22 cellular contexts compared by ENCODE assay signal in the genomic region with DNA sequence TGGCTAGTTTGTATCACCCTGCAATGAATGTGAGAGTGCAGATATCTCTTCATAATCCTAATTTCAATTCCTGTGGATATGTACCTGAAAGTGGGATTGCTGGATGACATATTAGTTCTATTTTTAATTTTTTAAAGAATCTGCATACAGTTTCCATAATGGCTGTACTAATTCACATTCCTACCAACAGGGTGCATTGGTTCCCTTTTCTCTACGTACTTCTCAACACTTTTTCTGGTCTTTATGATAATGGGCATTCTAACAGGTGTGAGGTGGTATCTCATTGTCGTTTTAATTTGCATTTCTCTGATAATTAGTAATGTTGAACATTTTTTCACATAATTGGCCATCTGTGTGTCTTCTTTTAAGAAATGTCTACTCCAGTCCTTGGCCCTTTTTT.
DNase-seq lines count a peak whose midpoint lies in the region; ATAC-seq, FAIRE-seq and TF ChIP-seq lines count a peak whose summit lies in the region.
"Had no signal": no experiment of that assay in that cellular context is flagged by ENCODE, and none has a peak within 500 bp of the region (broad histone marks: within the 10 kb centered on the region; RNA-seq: fewer than 3 reads in every experiment).

No MANE protein-coding gene starts in this region.

- peak; percentile 9 for TF ChIP-seq CTCF in AG09319 (IDR thresholded peaks at IDR 0.05; ENCODE audit: low read depth, low read length)
- TF ChIP-seq CTCF in GM23338 (conservative IDR thresholded peaks at IDR 0.05; ENCODE audit: low read depth in 2 of 2) = peak; percentile 48 to 64
- peak; percentile 49 for TF ChIP-seq CTCF in glutamatergic neuron (IDR thresholded peaks at IDR 0.05; ENCODE audit: partially characterized antibody, unreplicated experiment)
- TF ChIP-seq CTCF in GM10248 (IDR thresholded peaks at IDR 0.05; ENCODE audit: control extremely low read depth, extremely low read depth, low read depth, missing control alignments) = no peak

- H3K36me3 Mint-ChIP-seq in GM23338 (ENCODE audit: low read depth) = no peaks in the 10 kb centered on the region
- no peaks in the 10 kb centered on the region for H3K36me3 Mint-ChIP-seq in glutamatergic neuron (ENCODE audit: unreplicated experiment)
- H3K36me3 Mint-ChIP-seq: activated CD4-positive, alpha-beta memory T cell treated with anti-CD3 and anti-CD28 coated beads for 36 hours; activated naive CD8-positive, alpha-beta T cell treated with anti-CD3 and anti-CD28 coated beads for 36 hours; naive thymus-derived CD4-positive, alpha-beta T cell had no signal

- no peak for FAIRE-seq in GM12891 (lab: Jason Lieb, UNC)

- no peaks in the 10 kb centered on the region for H3K27me3 ChIP-seq in GM23338 (ENCODE audit: insufficient read depth)
- H3K27me3 ChIP-seq in MG63 = no peaks in the 10 kb centered on the region
- H3K27me3 ChIP-seq: cardiac muscle cell had no signal

- H3K36me3 ChIP-seq in GM23338 (ENCODE audit: insufficient read depth) (no peaks in the 10 kb centered on the region), MG63 (no peaks in the 10 kb centered on the region)
- H3K36me3 ChIP-seq: cardiac muscle cell, lower lobe of right lung had no signal

- H3K4me3 Mint-ChIP-seq in GM23338 (no peak overlapping the region), glutamatergic neuron (ENCODE audit: unreplicated experiment) (no peak overlapping the region)
- H3K4me3 Mint-ChIP-seq: activated CD4-positive, alpha-beta memory T cell treated with anti-CD3 and anti-CD28 coated beads for 36 hours; activated naive CD8-positive, alpha-beta T cell treated with anti-CD3 and anti-CD28 coated beads for 36 hours; effector memory CD8-positive, alpha-beta T cell; naive thymus-derived CD4-positive, alpha-beta T cell had no signal

- no peaks in the 10 kb centered on the region for H3K4me1 ChIP-seq in GM23338 (ENCODE audit: insufficient read depth)
- H3K4me1 ChIP-seq: lower lobe of right lung had no signal

- no peaks in the 10 kb centered on the region; the same call in 2 of the 3 replicates for H3K9me3 Mint-ChIP-seq in GM23338
- H3K9me3 Mint-ChIP-seq in glutamatergic neuron (ENCODE audit: unreplicated experiment) = no peaks in the 10 kb centered on the region

- no peak for DNase-seq in AG09319 (ENCODE audit: extremely low read depth, low read depth)
- peak; percentile 34 for DNase-seq in GM23338 (ENCODE audit: low spot score)
- DNase-seq in SK-MEL-5 (ENCODE audit: low read depth, low spot score) = peak; percentile 24
- no peak for DNase-seq in glutamatergic neuron
- DNase-seq in GM12891 (ENCODE audit: insufficient read length, low spot score) = no peak
- no peak for DNase-seq in GM10248 (ENCODE audit: extremely low spot score)
- no peak for DNase-seq in MG63
- no peak for DNase-seq in NCI-H1105 (lab: John Stamatoyannopoulos, UW)
- DNase-seq: activated CD4-positive, alpha-beta memory T cell treated with anti-CD3 and anti-CD28 coated beads for 36 hours; activated naive CD8-positive, alpha-beta T cell treated with anti-CD3 and anti-CD28 coated beads for 36 hours; activated T-cell treated with anti-CD3 and anti-CD28 coated beads, Interleukin-2, amount 50 U/mL, for 48 hours; DMS153; effector memory CD8-positive, alpha-beta T cell; lower lobe of right lung; naive thymus-derived CD4-positive, alpha-beta T cell; NCI-H2029 treated with DMSO at 0.1 percent for 48 hours; OCI-M1; stimulated activated CD4-positive, alpha-beta T cell treated with anti-CD3 and anti-CD28 coated beads, Interleukin-15, amount 100 ng/mL, for 24 hours; substantia nigra had no signal

- no peak for ATAC-seq in GM23338
- ATAC-seq: effector memory CD8-positive, alpha-beta T cell; lower lobe of right lung; naive thymus-derived CD4-positive, alpha-beta T cell had no signal

- no peak overlapping the region for H3K4me2 ChIP-seq in GM23338

- no peaks in the 10 kb centered on the region; the same call in 2 of the 3 replicates for H3K4me1 Mint-ChIP-seq in GM23338
- H3K4me1 Mint-ChIP-seq in glutamatergic neuron (ENCODE audit: low read depth, unreplicated experiment) = no peaks in the 10 kb centered on the region
- H3K4me1 Mint-ChIP-seq: activated naive CD8-positive, alpha-beta T cell treated with anti-CD3 and anti-CD28 coated beads for 36 hours; naive thymus-derived CD4-positive, alpha-beta T cell had no signal

- H3K4me3 ChIP-seq in GM23338 = no peak overlapping the region
- no peak overlapping the region for H3K4me3 ChIP-seq in MG63
- H3K4me3 ChIP-seq: cardiac muscle cell, lower lobe of right lung, SK-N-MC had no signal

- peaks cover 2% of the 10 kb centered on the region for H3K27me3 Mint-ChIP-seq in GM23338 (ENCODE audit: insufficient read depth, low read depth, poor library complexity)
- no peaks in the 10 kb centered on the region for H3K27me3 Mint-ChIP-seq in glutamatergic neuron (ENCODE audit: unreplicated experiment)
- H3K27me3 Mint-ChIP-seq: activated CD4-positive, alpha-beta memory T cell treated with anti-CD3 and anti-CD28 coated beads for 36 hours; activated naive CD8-positive, alpha-beta T cell treated with anti-CD3 and anti-CD28 coated beads for 36 hours; effector memory CD8-positive, alpha-beta T cell; naive thymus-derived CD4-positive, alpha-beta T cell had no signal

- H3K27ac Mint-ChIP-seq in GM23338 (no peak overlapping the region), glutamatergic neuron (ENCODE audit: unreplicated experiment) (no peak overlapping the region)
- H3K27ac Mint-ChIP-seq: activated CD4-positive, alpha-beta memory T cell treated with anti-CD3 and anti-CD28 coated beads for 36 hours; activated naive CD8-positive, alpha-beta T cell treated with anti-CD3 and anti-CD28 coated beads for 36 hours; effector memory CD8-positive, alpha-beta T cell; naive thymus-derived CD4-positive, alpha-beta T cell had no signal

- H3K27ac ChIP-seq in GM23338 (ENCODE audit: low read depth) = no peak overlapping the region
- H3K27ac ChIP-seq: cardiac muscle cell, HL-60, lower lobe of right lung, SK-N-MC had no signal

- H3F3A ChIP-seq in GM23338 (replicated peaks; ENCODE audit: low read depth) = no peaks in the 10 kb centered on the region

- no peaks in the 10 kb centered on the region for H4K20me1 ChIP-seq in GM23338 (replicated peaks; ENCODE audit: insufficient read depth)

- H3K9me3 ChIP-seq in MG63 = no peaks in the 10 kb centered on the region
- H3K9me3 ChIP-seq: lower lobe of right lung had no signal

- no peak for TF ChIP-seq POLR2A in GM12891 (IDR thresholded peaks at IDR 0.05; ENCODE audit: low read depth, low read length)

- no peaks in the 10 kb centered on the region for H3K9me2 ChIP-seq in GM23338 (ENCODE audit: insufficient read depth)

- POLR2A ChIA-PET in GM10248 (lab: Yijun Ruan, JAX) = no interaction called here

- no peak overlapping the region for H2AFZ ChIP-seq in GM23338

- CTCF ChIA-PET in GM10248 (lab: Yijun Ruan, JAX) = no interaction called here

- no peaks in the 10 kb centered on the region for H3K79me2 ChIP-seq in GM23338 (replicated peaks; ENCODE audit: insufficient read depth)

- in situ Hi-C loops in SK-MEL-5 (cut with HindIII; ENCODE audit: low pct_unique_long_range_greater_than_20kb, low sequenced_read_pairs) = no loop called here

TF ChIP-seq in GM23338, 12 proteins besides CTCF, POLR2A, EP300 and RAD21:
- no peak for TF ChIP-seq POLR2AphosphoS5 (IDR thresholded peaks at IDR 0.05; ENCODE audit: low read depth)
TF ChIP-seq in GM23338: peak in this region for 0.

TF ChIP-seq in GM12891, 5 proteins besides CTCF, POLR2A, EP300 and RAD21:
- TF ChIP-seq SPI1 (IDR thresholded peaks at IDR 0.05; ENCODE audit: low read depth, low read length) = no peak
- no peak for TF ChIP-seq TAF1 (IDR thresholded peaks at IDR 0.05; ENCODE audit: low read depth, low read length)
- TF ChIP-seq POLR2AphosphoS5 (IDR thresholded peaks at IDR 0.05; ENCODE audit: low read depth, low read length) = no peak
- no peak for TF ChIP-seq POU2F2 (IDR thresholded peaks at IDR 0.05; ENCODE audit: low read depth, low read length)

Comparison
In these comparisons a context has a peak if more than half of its experiments do, and no peak if none do; other contexts are left out.
1. DNase-seq: peak in GM23338 (single experiment) and SK-MEL-5 (single experiment); none in AG09319 (single experiment), glutamatergic neuron (single experiment), GM12891 (single experiment), GM10248 (single experiment), MG63 (single experiment) and NCI-H1105 (single experiment).